ENCODE assay signal across 25 cellular contexts in the genomic region with DNA sequence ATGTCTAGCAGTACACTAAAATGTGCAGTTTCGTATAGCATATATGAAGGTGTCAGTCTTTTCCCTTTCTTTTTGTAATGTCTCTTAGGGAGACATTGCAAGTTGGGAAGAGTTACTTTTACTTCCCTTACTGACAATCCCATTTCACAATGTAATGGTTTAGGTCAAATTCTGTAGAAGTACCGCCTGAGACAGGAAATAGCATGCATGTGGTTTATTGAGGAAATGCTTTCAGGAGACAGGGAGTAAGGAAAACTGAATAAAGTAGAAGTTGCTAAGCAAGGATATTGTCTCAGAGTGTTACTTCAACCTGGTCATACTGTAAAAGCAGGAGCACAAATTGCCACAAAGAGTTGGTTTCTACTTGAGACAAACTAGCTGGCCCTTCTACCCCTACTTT. TPM values are rescaled to one million over a fixed set of nuclear protein-coding genes. Genes with fewer than 3 reads are reported as not detected.
DNase-seq lines count a peak whose midpoint lies in the region; ATAC-seq and TF ChIP-seq lines count a peak whose summit lies in the region.
"Had no signal": no experiment of that assay in that cellular context is flagged by ENCODE, and none has a peak within 500 bp of the region (broad histone marks: within the 10 kb centered on the region; RNA-seq: fewer than 3 reads in every experiment).

No MANE protein-coding gene starts in this region.

- peaks cover 4% of the 10 kb centered on the region; the same call in 1 of the 2 replicates for H3K36me3 Mint-ChIP-seq in HFFc6 (ENCODE audit: low read depth)
- H3K36me3 Mint-ChIP-seq in endothelial cell (ENCODE audit: low read depth, unreplicated experiment): peaks cover 5% of the 10 kb centered on the region
- no peaks in the 10 kb centered on the region for H3K36me3 Mint-ChIP-seq in activated T-helper 2 cell treated with anti-CD3 and anti-CD28 coated beads, Interferon-gamma antibody, Interleukin-2, Interleukin-4, amounts not matched to agents 10 μg/mL and 5 μg/mL and 100 μg/mL, durations not matched to agents 14 hours and 24 hours and 36 hours (ENCODE audit: low read depth)

- intact Hi-C loops in activated T-helper 2 cell treated with anti-CD3 and anti-CD28 coated beads, Interferon-gamma antibody, Interleukin-2, Interleukin-4, amounts not matched to agents 10 μg/mL and 5 μg/mL and 100 μg/mL, durations not matched to agents 14 hours and 24 hours and 36 hours (cut with micrococcal nuclease): no loop called here

- H3K4me3 ChIP-seq in RWPE2 (ENCODE audit: severe bottlenecking): no peak overlapping the region
- H3K4me3 ChIP-seq: skin epidermis, transverse colon had no signal

- POLR2A ChIA-PET in GM10248 (lab: Yijun Ruan, JAX): no interaction called here

- no peak overlapping the region for H3K4me3 Mint-ChIP-seq in HFFc6
- H3K4me3 Mint-ChIP-seq in endothelial cell (ENCODE audit: unreplicated experiment): no peak overlapping the region
- H3K4me3 Mint-ChIP-seq in activated T-helper 2 cell treated with anti-CD3 and anti-CD28 coated beads, Interferon-gamma antibody, Interleukin-2, Interleukin-4, amounts not matched to agents 10 μg/mL and 5 μg/mL and 100 μg/mL, durations not matched to agents 14 hours and 24 hours and 36 hours (ENCODE audit: low read depth): no peak overlapping the region
- H3K4me3 Mint-ChIP-seq: activated naive CD8-positive, alpha-beta T cell; activated T-helper 1 cell treated with anti-CD3 and anti-CD28 coated beads, Interleukin-12 subunit alpha, Interleukin-12 subunit beta, Interleukin-2, Interleukin-4 antibody, amounts not matched to agents 30 ng/mL and 10 ng/mL and 1 ng/mL, durations not matched to agents 14 hours and 24 hours and 36 hours; brain; CD4-positive, alpha-beta T cell; mesothelial cell of epicardium; nephron; stimulated activated naive CD8-positive, alpha-beta T cell treated with anti-CD3 and anti-CD28 coated beads, Interleukin-15, Interleukin-2, amounts not matched to agents 100 ng/mL and 50 ng/mL, for 24 hours had no signal

- ATAC-seq in RWPE2 (ENCODE audit: low read depth) (no peak), HG03460 (IDR thresholded peaks at IDR 0.05; ENCODE audit: unreplicated experiment) (no peak)

- no peaks in the 10 kb centered on the region for H3K9me3 ChIP-seq in RWPE2 (ENCODE audit: severe bottlenecking)
- H3K9me3 ChIP-seq: transverse colon had no signal

- TF ChIP-seq CTCF in HFFc6 (IDR thresholded peaks at IDR 0.05) (no peak), RWPE2 (IDR thresholded peaks at IDR 0.05; ENCODE audit: poor library complexity, severe bottlenecking) (peak; percentile 16), endothelial cell (IDR thresholded peaks at IDR 0.05; ENCODE audit: unreplicated experiment) (no peak), GM10248 (IDR thresholded peaks at IDR 0.05; ENCODE audit: control extremely low read depth, extremely low read depth, low read depth, missing control alignments) (no peak)

- H3K27me3 Mint-ChIP-seq in HFFc6 (ENCODE audit: insufficient read depth) (no peaks in the 10 kb centered on the region), endothelial cell (ENCODE audit: unreplicated experiment) (no peaks in the 10 kb centered on the region)
- H3K27me3 Mint-ChIP-seq in activated T-helper 2 cell treated with anti-CD3 and anti-CD28 coated beads, Interferon-gamma antibody, Interleukin-2, Interleukin-4, amounts not matched to agents 10 μg/mL and 5 μg/mL and 100 μg/mL, durations not matched to agents 14 hours and 24 hours and 36 hours (ENCODE audit: low read depth): peaks cover 2% of the 10 kb centered on the region
- H3K27me3 Mint-ChIP-seq: activated naive CD8-positive, alpha-beta T cell; brain; CD4-positive, alpha-beta T cell; stimulated activated naive CD8-positive, alpha-beta T cell treated with anti-CD3 and anti-CD28 coated beads, Interleukin-15, Interleukin-2, amounts not matched to agents 100 ng/mL and 50 ng/mL, for 24 hours had no signal

- no peak overlapping the region for H3K27ac ChIP-seq in RWPE2 (ENCODE audit: poor library complexity, severe bottlenecking)
- H3K27ac ChIP-seq: skin epidermis, transverse colon had no signal

- no peaks in the 10 kb centered on the region for H3K36me3 ChIP-seq in RWPE2 (ENCODE audit: low read depth)
- H3K36me3 ChIP-seq: transverse colon had no signal

- H3K9me3 Mint-ChIP-seq in HFFc6 (no peaks in the 10 kb centered on the region), endothelial cell (ENCODE audit: unreplicated experiment) (no peaks in the 10 kb centered on the region)
- H3K9me3 Mint-ChIP-seq in activated T-helper 2 cell treated with anti-CD3 and anti-CD28 coated beads, Interferon-gamma antibody, Interleukin-2, Interleukin-4, amounts not matched to agents 10 μg/mL and 5 μg/mL and 100 μg/mL, durations not matched to agents 14 hours and 24 hours and 36 hours: no peaks in the 10 kb centered on the region
- H3K9me3 Mint-ChIP-seq: activated T-helper 1 cell treated with anti-CD3 and anti-CD28 coated beads, Interleukin-12 subunit alpha, Interleukin-12 subunit beta, Interleukin-2, Interleukin-4 antibody, amounts not matched to agents 30 ng/mL and 10 ng/mL and 1 ng/mL, durations not matched to agents 14 hours and 24 hours and 36 hours; CD4-positive, alpha-beta T cell; stimulated activated naive CD8-positive, alpha-beta T cell treated with anti-CD3 and anti-CD28 coated beads, Interleukin-15, Interleukin-2, amounts not matched to agents 100 ng/mL and 50 ng/mL, for 24 hours had no signal

- no peaks in the 10 kb centered on the region for H3K27me3 ChIP-seq in RWPE2 (ENCODE audit: insufficient read depth, poor library complexity, severe bottlenecking)
- H3K27me3 ChIP-seq: transverse colon had no signal

- H3K27ac Mint-ChIP-seq in HFFc6 (peak overlapping the region; percentile 37), endothelial cell (ENCODE audit: unreplicated experiment) (peak overlapping the region; percentile 10)
- H3K27ac Mint-ChIP-seq in activated T-helper 2 cell treated with anti-CD3 and anti-CD28 coated beads, Interferon-gamma antibody, Interleukin-2, Interleukin-4, amounts not matched to agents 10 μg/mL and 5 μg/mL and 100 μg/mL, durations not matched to agents 14 hours and 24 hours and 36 hours: no peak overlapping the region
- H3K27ac Mint-ChIP-seq: activated naive CD8-positive, alpha-beta T cell; activated T-helper 1 cell treated with anti-CD3 and anti-CD28 coated beads, Interleukin-12 subunit alpha, Interleukin-12 subunit beta, Interleukin-2, Interleukin-4 antibody, amounts not matched to agents 30 ng/mL and 10 ng/mL and 1 ng/mL, durations not matched to agents 14 hours and 24 hours and 36 hours; brain; CD4-positive, alpha-beta T cell; mesothelial cell of epicardium; nephron; stimulated activated naive CD8-positive, alpha-beta T cell treated with anti-CD3 and anti-CD28 coated beads, Interleukin-15, Interleukin-2, amounts not matched to agents 100 ng/mL and 50 ng/mL, for 24 hours had no signal

- CTCF ChIA-PET in GM10248 (lab: Yijun Ruan, JAX): no interaction called here

- H3K4me1 ChIP-seq in RWPE2 (ENCODE audit: insufficient read depth, poor library complexity, severe bottlenecking): no peaks in the 10 kb centered on the region
- H3K4me1 ChIP-seq: transverse colon had no signal

- H3K4me1 Mint-ChIP-seq in HFFc6 (ENCODE audit: low read depth): peaks cover 14% of the 10 kb centered on the region
- peaks cover 8% of the 10 kb centered on the region for H3K4me1 Mint-ChIP-seq in endothelial cell (ENCODE audit: unreplicated experiment)
- H3K4me1 Mint-ChIP-seq in activated T-helper 2 cell treated with anti-CD3 and anti-CD28 coated beads, Interferon-gamma antibody, Interleukin-2, Interleukin-4, amounts not matched to agents 10 μg/mL and 5 μg/mL and 100 μg/mL, durations not matched to agents 14 hours and 24 hours and 36 hours (ENCODE audit: low read depth): no peaks in the 10 kb centered on the region
- H3K4me1 Mint-ChIP-seq: brain, mesothelial cell of epicardium, nephron had no signal

- DNase-seq in AG08395 (ENCODE audit: low spot score): peak; percentile 11
- DNase-seq in HFFc6: peak; percentile 10
- DNase-seq in RWPE2 (ENCODE audit: low spot score): no peak
- no peak for DNase-seq in endothelial cell (ENCODE audit: low spot score)
- DNase-seq in GM10248 (ENCODE audit: extremely low spot score): no peak
- DNase-seq in T-helper 1 cell: no peak
- DNase-seq in activated T-helper 2 cell treated with anti-CD3 and anti-CD28 coated beads, Interferon-gamma antibody, Interleukin-2, Interleukin-4, amounts not matched to agents 10 μg/mL and 5 μg/mL and 100 μg/mL, durations not matched to agents 14 hours and 24 hours and 36 hours (ENCODE audit: low spot score): no peak
- DNase-seq: activated CD4-positive, CD25-positive, alpha-beta regulatory T cell treated with anti-CD3 and anti-CD28 coated beads, Interleukin-2, amount 50 U/mL, for 72 hours; CD4-positive, alpha-beta T cell; dermis blood vessel endothelial cell; DMS153; NCI-H187; NCI-H2227 treated with DMSO at 0.1 percent for 48 hours; NCI-H774; posterior cingulate gyrus; stimulated activated CD4-positive, alpha-beta T cell treated with anti-CD3 and anti-CD28 coated beads, Interleukin-2, amount 100 ng/mL, for 48 hours; transverse colon had no signal

RNA-seq across cellular contexts. Expression of a gene that starts 32.1 kb away (rescaled TPM):
- total RNA-seq in HFFc6 (2021; fragmentation: NEBNext Ultra II Directional; extraction: Animal tissue kit (Norgen Biotek cat#: 25700)): 10 to 100 TPM; 56.9 to 76.1 (median 71.2) TPM
- 30.7 TPM for total RNA-seq in endothelial cell (ENCODE audit: unreplicated experiment)
- total RNA-seq in activated T-helper 2 cell treated with anti-CD3 and anti-CD28 coated beads, Interferon-gamma antibody, Interleukin-2, Interleukin-4, amounts not matched to agents 10 μg/mL and 5 μg/mL and 100 μg/mL, durations not matched to agents 14 hours and 24 hours and 36 hours: 16.2 and 17.6 TPM in 2 replicates

RNA-seq across cellular contexts. Expression of a gene that starts 42.1 kb away (rescaled TPM):
- 10 to 100 TPM; 25.7 to 29.5 (median 25.9) TPM for total RNA-seq in HFFc6 (2021; fragmentation: NEBNext Ultra II Directional; extraction: Animal tissue kit (Norgen Biotek cat#: 25700))
- total RNA-seq in endothelial cell (ENCODE audit: unreplicated experiment): 43.5 TPM
- 26.9 and 30.0 TPM in 2 replicates for total RNA-seq in activated T-helper 2 cell treated with anti-CD3 and anti-CD28 coated beads, Interferon-gamma antibody, Interleukin-2, Interleukin-4, amounts not matched to agents 10 μg/mL and 5 μg/mL and 100 μg/mL, durations not matched to agents 14 hours and 24 hours and 36 hours

Comparison
In these comparisons a context has a peak if more than half of its experiments do, and no peak if none do; other contexts are left out.
1. DNase-seq: peak in AG08395 (single experiment) and HFFc6 (single experiment); none in RWPE2 (single experiment), endothelial cell (single experiment), GM10248 (single experiment), T-helper 1 cell (0 of 5) and activated T-helper 2 cell treated with anti-CD3 and anti-CD28 coated beads, Interferon-gamma antibody, Interleukin-2, Interleukin-4, amounts not matched to agents 10 μg/mL and 5 μg/mL and 100 μg/mL, durations not matched to agents 14 hours and 24 hours and 36 hours (single experiment).